2 cellular contexts compared by ENCODE assay signal in the genomic region with DNA sequence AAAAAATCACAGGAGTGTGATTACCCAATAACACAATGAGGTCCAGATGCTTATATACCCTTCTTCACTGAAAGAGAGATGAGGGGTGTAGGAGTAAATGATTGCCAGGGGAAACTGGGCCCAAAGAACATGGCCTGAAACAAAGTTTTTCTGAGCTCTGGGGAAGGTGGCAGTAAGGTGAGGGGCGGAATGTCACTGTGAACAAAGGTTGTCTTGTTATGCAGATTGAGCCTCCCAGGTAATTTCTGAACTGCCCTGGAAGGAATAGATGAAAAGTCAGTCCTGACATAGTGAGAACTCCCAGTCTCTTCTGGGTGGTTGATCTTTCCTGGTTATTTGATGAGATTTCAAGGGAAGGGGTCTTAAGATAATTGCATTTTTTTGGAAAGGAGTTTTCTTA.
TF ChIP-seq lines count a peak whose summit lies in the region.

No MANE protein-coding gene starts in this region.

TF ChIP-seq in GM23338, 12 proteins besides CTCF, POLR2A, EP300 and RAD21 (continues in another document):
- TF ChIP-seq, protein P1, sequence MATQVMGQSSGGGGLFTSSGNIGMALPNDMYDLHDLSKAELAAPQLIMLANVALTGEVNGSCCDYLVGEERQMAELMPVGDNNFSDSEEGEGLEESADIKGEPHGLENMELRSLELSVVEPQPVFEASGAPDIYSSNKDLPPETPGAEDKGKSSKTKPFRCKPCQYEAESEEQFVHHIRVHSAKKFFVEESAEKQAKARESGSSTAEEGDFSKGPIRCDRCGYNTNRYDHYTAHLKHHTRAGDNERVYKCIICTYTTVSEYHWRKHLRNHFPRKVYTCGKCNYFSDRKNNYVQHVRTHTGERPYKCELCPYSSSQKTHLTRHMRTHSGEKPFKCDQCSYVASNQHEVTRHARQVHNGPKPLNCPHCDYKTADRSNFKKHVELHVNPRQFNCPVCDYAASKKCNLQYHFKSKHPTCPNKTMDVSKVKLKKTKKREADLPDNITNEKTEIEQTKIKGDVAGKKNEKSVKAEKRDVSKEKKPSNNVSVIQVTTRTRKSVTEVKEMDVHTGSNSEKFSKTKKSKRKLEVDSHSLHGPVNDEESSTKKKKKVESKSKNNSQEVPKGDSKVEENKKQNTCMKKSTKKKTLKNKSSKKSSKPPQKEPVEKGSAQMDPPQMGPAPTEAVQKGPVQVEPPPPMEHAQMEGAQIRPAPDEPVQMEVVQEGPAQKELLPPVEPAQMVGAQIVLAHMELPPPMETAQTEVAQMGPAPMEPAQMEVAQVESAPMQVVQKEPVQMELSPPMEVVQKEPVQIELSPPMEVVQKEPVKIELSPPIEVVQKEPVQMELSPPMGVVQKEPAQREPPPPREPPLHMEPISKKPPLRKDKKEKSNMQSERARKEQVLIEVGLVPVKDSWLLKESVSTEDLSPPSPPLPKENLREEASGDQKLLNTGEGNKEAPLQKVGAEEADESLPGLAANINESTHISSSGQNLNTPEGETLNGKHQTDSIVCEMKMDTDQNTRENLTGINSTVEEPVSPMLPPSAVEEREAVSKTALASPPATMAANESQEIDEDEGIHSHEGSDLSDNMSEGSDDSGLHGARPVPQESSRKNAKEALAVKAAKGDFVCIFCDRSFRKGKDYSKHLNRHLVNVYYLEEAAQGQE (IDR thresholded peaks at IDR 0.05; ENCODE audit: unreplicated experiment): no peak
- TF ChIP-seq STAT1 (IDR thresholded peaks at IDR 0.05; ENCODE audit: unreplicated experiment) (no peak), ZNF331 (CRISPR knock-in tag; IDR thresholded peaks at IDR 0.05; ENCODE audit: low read depth) (no peak), POLR2AphosphoS5 (IDR thresholded peaks at IDR 0.05; ENCODE audit: low read depth) (no peak), EZH2 (IDR thresholded peaks at IDR 0.05; ENCODE audit: low read depth, unreplicated experiment) (no peak), CREB1 (CRISPR knock-in tag; IDR thresholded peaks at IDR 0.05; ENCODE audit: low read depth) (no peak), EZH2phosphoT487 (IDR thresholded peaks at IDR 0.05; ENCODE audit: unreplicated experiment) (no peak), JUNB (IDR thresholded peaks at IDR 0.05; ENCODE audit: unreplicated experiment) (no peak), ZNF114 (CRISPR knock-in tag; IDR thresholded peaks at IDR 0.05) (no peak)
- TF ChIP-seq, protein P2, sequence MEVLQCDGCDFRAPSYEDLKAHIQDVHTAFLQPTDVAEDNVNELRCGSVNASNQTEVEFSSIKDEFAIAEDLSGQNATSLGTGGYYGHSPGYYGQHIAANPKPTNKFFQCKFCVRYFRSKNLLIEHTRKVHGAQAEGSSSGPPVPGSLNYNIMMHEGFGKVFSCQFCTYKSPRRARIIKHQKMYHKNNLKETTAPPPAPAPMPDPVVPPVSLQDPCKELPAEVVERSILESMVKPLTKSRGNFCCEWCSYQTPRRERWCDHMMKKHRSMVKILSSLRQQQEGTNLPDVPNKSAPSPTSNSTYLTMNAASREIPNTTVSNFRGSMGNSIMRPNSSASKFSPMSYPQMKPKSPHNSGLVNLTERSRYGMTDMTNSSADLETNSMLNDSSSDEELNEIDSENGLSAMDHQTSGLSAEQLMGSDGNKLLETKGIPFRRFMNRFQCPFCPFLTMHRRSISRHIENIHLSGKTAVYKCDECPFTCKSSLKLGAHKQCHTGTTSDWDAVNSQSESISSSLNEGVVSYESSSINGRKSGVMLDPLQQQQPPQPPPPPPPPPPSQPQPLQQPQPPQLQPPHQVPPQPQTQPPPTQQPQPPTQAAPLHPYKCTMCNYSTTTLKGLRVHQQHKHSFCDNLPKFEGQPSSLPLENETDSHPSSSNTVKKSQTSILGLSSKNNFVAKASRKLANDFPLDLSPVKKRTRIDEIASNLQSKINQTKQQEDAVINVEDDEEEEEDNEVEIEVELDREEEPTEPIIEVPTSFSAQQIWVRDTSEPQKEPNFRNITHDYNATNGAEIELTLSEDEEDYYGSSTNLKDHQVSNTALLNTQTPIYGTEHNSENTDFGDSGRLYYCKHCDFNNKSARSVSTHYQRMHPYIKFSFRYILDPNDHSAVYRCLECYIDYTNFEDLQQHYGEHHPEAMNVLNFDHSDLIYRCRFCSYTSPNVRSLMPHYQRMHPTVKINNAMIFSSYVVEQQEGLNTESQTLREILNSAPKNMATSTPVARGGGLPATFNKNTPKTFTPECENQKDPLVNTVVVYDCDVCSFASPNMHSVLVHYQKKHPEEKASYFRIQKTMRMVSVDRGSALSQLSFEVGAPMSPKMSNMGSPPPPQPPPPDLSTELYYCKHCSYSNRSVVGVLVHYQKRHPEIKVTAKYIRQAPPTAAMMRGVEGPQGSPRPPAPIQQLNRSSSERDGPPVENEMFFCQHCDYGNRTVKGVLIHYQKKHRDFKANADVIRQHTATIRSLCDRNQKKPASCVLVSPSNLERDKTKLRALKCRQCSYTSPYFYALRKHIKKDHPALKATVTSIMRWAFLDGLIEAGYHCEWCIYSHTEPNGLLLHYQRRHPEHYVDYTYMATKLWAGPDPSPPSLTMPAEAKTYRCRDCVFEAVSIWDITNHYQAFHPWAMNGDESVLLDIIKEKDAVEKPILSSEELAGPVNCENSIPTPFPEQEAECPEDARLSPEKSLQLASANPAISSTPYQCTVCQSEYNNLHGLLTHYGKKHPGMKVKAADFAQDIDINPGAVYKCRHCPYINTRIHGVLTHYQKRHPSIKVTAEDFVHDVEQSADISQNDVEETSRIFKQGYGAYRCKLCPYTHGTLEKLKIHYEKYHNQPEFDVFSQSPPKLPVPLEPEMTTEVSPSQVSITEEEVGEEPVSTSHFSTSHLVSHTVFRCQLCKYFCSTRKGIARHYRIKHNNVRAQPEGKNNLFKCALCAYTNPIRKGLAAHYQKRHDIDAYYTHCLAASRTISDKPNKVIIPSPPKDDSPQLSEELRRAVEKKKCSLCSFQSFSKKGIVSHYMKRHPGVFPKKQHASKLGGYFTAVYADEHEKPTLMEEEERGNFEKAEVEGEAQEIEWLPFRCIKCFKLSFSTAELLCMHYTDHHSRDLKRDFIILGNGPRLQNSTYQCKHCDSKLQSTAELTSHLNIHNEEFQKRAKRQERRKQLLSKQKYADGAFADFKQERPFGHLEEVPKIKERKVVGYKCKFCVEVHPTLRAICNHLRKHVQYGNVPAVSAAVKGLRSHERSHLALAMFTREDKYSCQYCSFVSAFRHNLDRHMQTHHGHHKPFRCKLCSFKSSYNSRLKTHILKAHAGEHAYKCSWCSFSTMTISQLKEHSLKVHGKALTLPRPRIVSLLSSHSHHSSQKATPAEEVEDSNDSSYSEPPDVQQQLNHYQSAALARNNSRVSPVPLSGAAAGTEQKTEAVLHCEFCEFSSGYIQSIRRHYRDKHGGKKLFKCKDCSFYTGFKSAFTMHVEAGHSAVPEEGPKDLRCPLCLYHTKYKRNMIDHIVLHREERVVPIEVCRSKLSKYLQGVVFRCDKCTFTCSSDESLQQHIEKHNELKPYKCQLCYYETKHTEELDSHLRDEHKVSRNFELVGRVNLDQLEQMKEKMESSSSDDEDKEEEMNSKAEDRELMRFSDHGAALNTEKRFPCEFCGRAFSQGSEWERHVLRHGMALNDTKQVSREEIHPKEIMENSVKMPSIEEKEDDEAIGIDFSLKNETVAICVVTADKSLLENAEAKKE (CRISPR knock-in tag; IDR thresholded peaks at IDR 0.05): no peak

TF ChIP-seq in WTC11, 78 proteins besides CTCF, POLR2A, EP300 and RAD21:
- no peak for TF ChIP-seq FOXP4 (CRISPR knock-in tag; IDR thresholded peaks at IDR 0.05)
- TF ChIP-seq, protein P3, sequence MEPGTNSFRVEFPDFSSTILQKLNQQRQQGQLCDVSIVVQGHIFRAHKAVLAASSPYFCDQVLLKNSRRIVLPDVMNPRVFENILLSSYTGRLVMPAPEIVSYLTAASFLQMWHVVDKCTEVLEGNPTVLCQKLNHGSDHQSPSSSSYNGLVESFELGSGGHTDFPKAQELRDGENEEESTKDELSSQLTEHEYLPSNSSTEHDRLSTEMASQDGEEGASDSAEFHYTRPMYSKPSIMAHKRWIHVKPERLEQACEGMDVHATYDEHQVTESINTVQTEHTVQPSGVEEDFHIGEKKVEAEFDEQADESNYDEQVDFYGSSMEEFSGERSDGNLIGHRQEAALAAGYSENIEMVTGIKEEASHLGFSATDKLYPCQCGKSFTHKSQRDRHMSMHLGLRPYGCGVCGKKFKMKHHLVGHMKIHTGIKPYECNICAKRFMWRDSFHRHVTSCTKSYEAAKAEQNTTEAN (CRISPR knock-in tag; IDR thresholded peaks at IDR 0.05): no peak
- no peak for TF ChIP-seq RORB (CRISPR knock-in tag; IDR thresholded peaks at IDR 0.05)
- TF ChIP-seq IRF2 (CRISPR knock-in tag; IDR thresholded peaks at IDR 0.05; ENCODE audit: borderline replicate concordance, low read depth): no peak
